20 cellular contexts compared by ENCODE assay signal in the genomic region with DNA sequence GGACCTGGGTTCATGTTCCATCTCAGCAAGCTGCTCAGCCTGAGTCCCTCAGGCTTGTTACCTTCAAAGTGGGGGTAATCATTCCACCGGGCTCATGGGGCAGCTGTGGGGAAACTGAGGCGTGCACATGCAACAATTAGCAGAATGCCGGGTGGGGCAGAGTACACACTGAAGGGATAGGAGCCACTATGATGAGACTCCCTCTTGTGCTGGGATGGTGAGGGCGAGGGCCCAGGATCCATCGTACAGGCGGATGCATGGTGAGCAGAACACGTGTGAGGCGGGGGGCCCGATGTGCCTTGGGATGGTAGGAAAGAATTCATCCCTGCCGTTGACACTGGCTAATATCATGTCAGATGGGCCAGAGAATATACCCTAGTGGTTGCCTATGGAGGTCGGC. TPM values are rescaled to one million over a fixed set of nuclear protein-coding genes. Genes with fewer than 3 reads are reported as not detected.
DNase-seq lines count a peak whose midpoint lies in the region; ATAC-seq and TF ChIP-seq lines count a peak whose summit lies in the region.
"Had no signal": no experiment of that assay in that cellular context is flagged by ENCODE, and none has a peak within 500 bp of the region (broad histone marks: within the 10 kb centered on the region; RNA-seq: fewer than 3 reads in every experiment).

No MANE protein-coding gene starts in this region.

- in situ Hi-C loops in Panc1 (cut with HindIII; ENCODE audit: low pct_unique_long_range_greater_than_20kb, low sequenced_read_pairs), result no loop called here

- H3K9me3 Mint-ChIP-seq in CD14-positive monocyte, result no peaks in the 10 kb centered on the region
- H3K9me3 Mint-ChIP-seq: activated B cell treated with CpG ODN at 0.5 μM for 24 hours; activated T-helper 1 cell treated with anti-CD3 and anti-CD28 coated beads, Interleukin-12 subunit alpha, Interleukin-12 subunit beta, Interleukin-2, Interleukin-4 antibody, amounts not matched to agents 30 ng/mL and 10 ng/mL and 1 ng/mL, durations not matched to agents 14 hours and 24 hours and 36 hours; naive thymus-derived CD4-positive, alpha-beta T cell; stimulated activated effector memory CD8-positive, alpha-beta T cell treated with anti-CD3 and anti-CD28 coated beads, Interleukin-12 subunit alpha, Interleukin-12 subunit beta, amount 100 ng/mL, for 72 hours had no signal

- no peak for TF ChIP-seq POLR2A in sigmoid colon (IDR thresholded peaks at IDR 0.05)

- intact Hi-C loops in Panc1 (cut with micrococcal nuclease; ENCODE audit: unreplicated experiment) (no loop called here), sigmoid colon (cut with DNase I) (no loop called here), CD14-positive monocyte (cut with micrococcal nuclease) (no loop called here)

- ATAC-seq in SK-N-SH treated with all-trans-retinoic acid at 6 μM for 48 hours (no peak), Panc1 (no peak)
- ATAC-seq: naive thymus-derived CD4-positive, alpha-beta T cell; stimulated activated effector memory CD8-positive, alpha-beta T cell treated with anti-CD3 and anti-CD28 coated beads, Interleukin-12 subunit alpha, Interleukin-12 subunit beta, amount 100 ng/mL, for 72 hours had no signal

- H3K27ac ChIP-seq in SK-N-SH (ENCODE audit: low read depth in 2 of 2, low read length in 1 of 2) (peak overlapping the region; percentile 70 to 76), Panc1 (ENCODE audit: low read length) (peak overlapping the region; percentile 88), sigmoid colon (peak overlapping the region in 1 of 4 donors; percentile 40)
- H3K27ac ChIP-seq: 22Rv1, SJCRH30 had no signal

- H3K36me3 ChIP-seq in SK-N-SH (replicated peaks in 1 of 2; ENCODE audit: control insufficient read depth in 1 of 2, insufficient read depth in 2 of 2, low read length in 1 of 2) (no peaks in the 10 kb centered on the region), Panc1 (ENCODE audit: control insufficient read depth, insufficient read depth, low read length) (no peaks in the 10 kb centered on the region), sigmoid colon (no peaks in the 10 kb centered on the region)
- H3K36me3 ChIP-seq: esophagus squamous epithelium, prostate gland, SJCRH30 had no signal

- H3K36me3 Mint-ChIP-seq in CD14-positive monocyte, result no peaks in the 10 kb centered on the region
- H3K36me3 Mint-ChIP-seq: naive thymus-derived CD4-positive, alpha-beta T cell; stimulated activated effector memory CD8-positive, alpha-beta T cell treated with anti-CD3 and anti-CD28 coated beads, Interleukin-12 subunit alpha, Interleukin-12 subunit beta, amount 100 ng/mL, for 72 hours had no signal

- no TSS peak for BruUV-seq in Panc1 (replicated peaks; lab: Mats Ljungman, UMichigan)

- peaks cover 14% of the 10 kb centered on the region for H3K4me1 Mint-ChIP-seq in CD14-positive monocyte
- H3K4me1 Mint-ChIP-seq: stimulated activated effector memory CD8-positive, alpha-beta T cell treated with anti-CD3 and anti-CD28 coated beads, Interleukin-12 subunit alpha, Interleukin-12 subunit beta, amount 100 ng/mL, for 72 hours had no signal

- H3K4me3 Mint-ChIP-seq in CD14-positive monocyte, result no peak overlapping the region
- H3K4me3 Mint-ChIP-seq: activated B cell treated with CpG ODN at 0.5 μM for 24 hours; activated T-helper 1 cell treated with anti-CD3 and anti-CD28 coated beads, Interleukin-12 subunit alpha, Interleukin-12 subunit beta, Interleukin-2, Interleukin-4 antibody, amounts not matched to agents 30 ng/mL and 10 ng/mL and 1 ng/mL, durations not matched to agents 14 hours and 24 hours and 36 hours; naive thymus-derived CD4-positive, alpha-beta T cell; stimulated activated effector memory CD8-positive, alpha-beta T cell treated with anti-CD3 and anti-CD28 coated beads, Interleukin-12 subunit alpha, Interleukin-12 subunit beta, amount 100 ng/mL, for 72 hours had no signal

- H3K4me2 ChIP-seq in SK-N-SH, result peak overlapping the region; percentile 35

- DNase-seq in SK-N-SH, result no peak
- no peak for DNase-seq in Panc1 (ENCODE audit: low read depth, low spot score)
- DNase-seq in islet precursor cell, result peak; percentile 47
- peak; percentile 48 for DNase-seq in sigmoid colon
- DNase-seq in DMS153 (lab: John Stamatoyannopoulos, UW), result no peak
- DNase-seq in MV-4-11 (lab: John Stamatoyannopoulos, UW), result no peak
- DNase-seq in CD14-positive monocyte (ENCODE audit: low spot score), result no peak
- DNase-seq: activated B cell treated with CpG ODN at 0.5 μM for 24 hours; DMS79; esophagus squamous epithelium; naive thymus-derived CD4-positive, alpha-beta T cell; NCI-H2081 treated with DMSO at 0.1 percent for 48 hours; NCI-H524 had no signal

- no peaks in the 10 kb centered on the region for H4K20me1 ChIP-seq in SK-N-SH (ENCODE audit: insufficient read depth)

- peaks cover 0 to 4% (median 3%) of the 10 kb centered on the region in 3 donors for H3K27me3 Mint-ChIP-seq in CD14-positive monocyte (ENCODE audit: low read depth in 3 of 3)

- peaks cover 13% of the 10 kb centered on the region for H3F3A ChIP-seq in SK-N-SH (replicated peaks; ENCODE audit: insufficient read depth)

- 88% methylated on average over 11 of the region's 11 CpGs for WGBS in SK-N-SH (ENCODE audit: low lambda C conversion rate)
- 93 to 94% methylated on average over 11 of the region's 11 CpGs for WGBS in sigmoid colon, 2 donors

- H3K79me2 ChIP-seq in SK-N-SH (ENCODE audit: insufficient read depth), result no peaks in the 10 kb centered on the region

- H3K9me2 ChIP-seq in SK-N-SH, result no peaks in the 10 kb centered on the region

- POLR2A ChIA-PET in SK-N-SH (lab: Yijun Ruan, JAX) (no interaction called here), Panc1 (lab: Charles Lee) (no interaction called here)

- CTCF ChIA-PET in SK-N-SH (lab: Yijun Ruan, JAX) (interaction anchor here (0.8 to 1.2 kb wide), 2 partner anchors 11 to 65 kb away, joined by 3 to 4 read pairs; no protein-coding TSS in a partner anchor), Panc1 (lab: Charles Lee) (no interaction called here)

- H3K27me3 ChIP-seq in SK-N-SH (ENCODE audit: insufficient read depth), result no peaks in the 10 kb centered on the region
- H3K27me3 ChIP-seq in Panc1 (ENCODE audit: control insufficient read depth, insufficient read depth, low read length), result no peaks in the 10 kb centered on the region
- no peaks in the 10 kb centered on the region for H3K27me3 ChIP-seq in sigmoid colon
- H3K27me3 ChIP-seq: esophagus squamous epithelium, SJCRH30 had no signal

- H2AFZ ChIP-seq in SK-N-SH (ENCODE audit: low read depth), result no peak overlapping the region

- TF ChIP-seq EP300 in SK-N-SH (IDR thresholded peaks at IDR 0.05; ENCODE audit: borderline replicate concordance in 1 of 2, low read depth in 1 of 2, low read length in 1 of 2) (no peak), sigmoid colon (IDR thresholded peaks at IDR 0.05) (no peak)

- no peak for TF ChIP-seq RAD21 in SK-N-SH (IDR thresholded peaks at IDR 0.05; ENCODE audit: low read length)

- no peaks in the 10 kb centered on the region for H3K9me3 ChIP-seq in SK-N-SH
- no peaks in the 10 kb centered on the region for H3K9me3 ChIP-seq in Panc1 (ENCODE audit: control insufficient read depth, insufficient read depth, low read depth, low read length)
- H3K9me3 ChIP-seq in sigmoid colon, result no peaks in the 10 kb centered on the region
- H3K9me3 ChIP-seq: esophagus squamous epithelium, prostate gland, SJCRH30 had no signal

- TF ChIP-seq CTCF in SK-N-SH (IDR thresholded peaks at IDR 0.05) (no peak), Panc1 (IDR thresholded peaks at IDR 0.05) (no peak), sigmoid colon (IDR thresholded peaks at IDR 0.05) (no peak), CD14-positive monocyte (IDR thresholded peaks at IDR 0.05) (no peak)

- peak overlapping the region in 1 of 7 donors; percentile 77 for H3K27ac Mint-ChIP-seq in CD14-positive monocyte
- H3K27ac Mint-ChIP-seq: activated B cell treated with CpG ODN at 0.5 μM for 24 hours; activated T-helper 1 cell treated with anti-CD3 and anti-CD28 coated beads, Interleukin-12 subunit alpha, Interleukin-12 subunit beta, Interleukin-2, Interleukin-4 antibody, amounts not matched to agents 30 ng/mL and 10 ng/mL and 1 ng/mL, durations not matched to agents 14 hours and 24 hours and 36 hours; stimulated activated effector memory CD8-positive, alpha-beta T cell treated with anti-CD3 and anti-CD28 coated beads, Interleukin-12 subunit alpha, Interleukin-12 subunit beta, amount 100 ng/mL, for 72 hours had no signal

- H3K4me1 ChIP-seq in SK-N-SH (ENCODE audit: control insufficient read depth in 1 of 2, insufficient read depth in 2 of 2, low read depth in 1 of 2, low read length in 1 of 2) (peaks cover 12 to 18% of the 10 kb centered on the region in 2 experiments; a peak in 3 of 4 replicates), Panc1 (ENCODE audit: control insufficient read depth, insufficient read depth, low read length) (peaks cover 43% of the 10 kb centered on the region), sigmoid colon (peaks cover 0 to 22% (median 15%) of the 10 kb centered on the region in 4 donors)
- H3K4me1 ChIP-seq: prostate gland had no signal

- peak overlapping the region; percentile 25; the same call in 1 of the 2 replicates for H3K9ac ChIP-seq in SK-N-SH

- H3K4me3 ChIP-seq in SK-N-SH (ENCODE audit: low read depth in 2 of 2, low read length in 1 of 2) (peak overlapping the region in 1 of 2 experiments; percentile 10; a peak in 1 of 4 replicates), Panc1 (ENCODE audit: low read depth in 2 of 2, low read length in 2 of 2) (peak overlapping the region in 1 of 2 experiments; percentile 26; a peak in 2 of 4 replicates), sigmoid colon (no peak overlapping the region)
- H3K4me3 ChIP-seq: K562, prostate gland, SJCRH30 had no signal

TF ChIP-seq in SK-N-SH, 30 proteins besides CTCF, POLR2A, EP300 and RAD21 (continues in another document):
- no peak for TF ChIP-seq RFX5 (IDR thresholded peaks at IDR 0.05; ENCODE audit: low read length)
- TF ChIP-seq EZH2phosphoT487 (IDR thresholded peaks at IDR 0.05; ENCODE audit: borderline replicate concordance, low read depth), result no peak
- no peak for TF ChIP-seq TAF1 (IDR thresholded peaks at IDR 0.05; ENCODE audit: borderline replicate concordance, low read depth, low read length)
- no peak for TF ChIP-seq MXI1 (IDR thresholded peaks at IDR 0.05; ENCODE audit: low read depth, low read length)

TF ChIP-seq in SK-N-SH treated with all-trans-retinoic acid at 6 μM for 48 hours, 23 proteins besides CTCF, POLR2A, EP300 and RAD21 (continues in another document):
- TF ChIP-seq ZNF8 (CRISPR knock-in tag; IDR thresholded peaks at IDR 0.05), result no peak

RNA-seq across cellular contexts. Expression of a gene that starts 25.5 kb away (rescaled TPM):
- 11.9 and 13.7 TPM in 2 replicates for polyA plus RNA-seq in SK-N-SH (2012; rRNA removed)
- 4.4 and 7.2 TPM in 2 replicates for polyA plus RNA-seq in SK-N-SH (2012; cell fraction: cytosol; rRNA removed)
- 51.1 and 59.6 TPM in 2 replicates for polyA plus RNA-seq in SK-N-SH (2012; cell fraction: nucleus; rRNA removed)
- total RNA-seq in Panc1 (2021; ENCODE audit: unreplicated experiment), result 80.8 TPM
- 60.3 TPM for polyA plus RNA-seq in Panc1 (2012; ENCODE audit: insufficient read length)
- 10 to 100 TPM in 3 of 4 donors, 1 to 10 TPM in 1; 9.2 to 28.5 (median 14.1) TPM for total RNA-seq in sigmoid colon
- polyA plus RNA-seq in sigmoid colon, result 10 to 100 TPM in 1 of 3 donors, 1 to 10 TPM in 2; 7.2 to 20.8 (median 9.0) TPM
- polyA plus RNA-seq in CD14-positive monocyte, result 1 to 10 TPM; 1.4 to 3.8 TPM

Comparison
In these comparisons a context has a peak if more than half of its experiments do, and no peak if none do; other contexts are left out.
1. DNase-seq: peak in islet precursor cell (single experiment) and sigmoid colon (single experiment); none in SK-N-SH (single experiment), Panc1 (single experiment), DMS153 (single experiment), MV-4-11 (single experiment) and CD14-positive monocyte (single experiment).